Comparison of ENCODE assay signal across 28 cellular contexts in the genomic region with DNA sequence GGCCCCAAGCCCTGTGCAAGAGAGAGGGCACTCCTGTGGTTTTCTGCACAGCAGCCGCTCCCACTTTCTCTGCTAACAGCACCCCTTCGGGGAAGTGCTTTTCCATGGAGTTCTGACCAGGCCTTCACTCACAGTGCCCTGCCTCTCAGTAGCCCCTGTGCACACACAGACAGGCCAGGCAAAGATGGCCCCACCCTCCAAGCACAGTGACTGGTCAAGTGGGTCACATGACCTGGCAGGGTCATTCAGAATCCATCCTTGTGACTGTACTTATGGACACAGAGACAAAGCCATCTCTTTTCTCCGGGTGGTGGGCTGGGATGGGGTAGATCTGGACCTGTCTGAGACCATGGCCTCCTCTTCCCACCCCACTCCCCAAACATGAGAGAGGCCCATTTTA.
DNase-seq lines count a peak whose midpoint lies in the region; ATAC-seq and TF ChIP-seq lines count a peak whose summit lies in the region.
"Had no signal": no experiment of that assay in that cellular context is flagged by ENCODE, and none has a peak within 500 bp of the region (broad histone marks: within the 10 kb centered on the region; RNA-seq: fewer than 3 reads in every experiment).

No MANE protein-coding gene starts in this region.

- H3K27me3 Mint-ChIP-seq in WTC11 (ENCODE audit: low read depth): no peaks in the 10 kb centered on the region; the same call in 1 of the 2 replicates
- H3K27me3 Mint-ChIP-seq: progenitor cell of endocrine pancreas had no signal

- H3K9me3 Mint-ChIP-seq in WTC11: peaks cover 9% of the 10 kb centered on the region
- H3K9me3 Mint-ChIP-seq: activated CD4-positive, alpha-beta T cell treated with anti-CD3 and anti-CD28 coated beads, Interleukin-2, amount 10 ng/mL, durations not matched to agents 24 days and 14 days had no signal

- no peak overlapping the region for H3K4me2 ChIP-seq in SK-N-SH
- H3K4me2 ChIP-seq in smooth muscle cell: no peak overlapping the region

- no peak overlapping the region for H2AFZ ChIP-seq in SK-N-SH (ENCODE audit: low read depth)
- no peak overlapping the region for H2AFZ ChIP-seq in smooth muscle cell (ENCODE audit: low read depth)

- H3K4me1 ChIP-seq in SK-N-SH (ENCODE audit: control insufficient read depth in 1 of 2, insufficient read depth in 2 of 2, low read depth in 1 of 2, low read length in 1 of 2) (peaks cover 0 to 50% of the 10 kb centered on the region in 2 experiments; a peak in 1 of 4 replicates), smooth muscle cell (ENCODE audit: low read depth) (no peaks in the 10 kb centered on the region)
- H3K4me1 ChIP-seq: uterus had no signal

- H3K4me3 ChIP-seq in SK-N-SH (ENCODE audit: low read depth in 2 of 2, low read length in 1 of 2) (no peak overlapping the region), smooth muscle cell (no peak overlapping the region)
- H3K4me3 ChIP-seq: gastrocnemius medialis, uterus had no signal

- H3K79me2 ChIP-seq in SK-N-SH (ENCODE audit: insufficient read depth) (no peaks in the 10 kb centered on the region), smooth muscle cell (ENCODE audit: low read depth) (no peaks in the 10 kb centered on the region)

- no peak for DNase-seq in SK-N-SH
- no peak for DNase-seq in WTC11 (ENCODE audit: low spot score)
- DNase-seq in medulla oblongata (ENCODE audit: extremely low spot score): peak; percentile 31
- DNase-seq in NOMO-1 treated with dmso at 0.1 percent for 144 hours (lab: John Stamatoyannopoulos, UW; ENCODE audit: unreplicated experiment): no peak
- no peak for DNase-seq in activated CD4-positive, alpha-beta T cell treated with anti-CD3 and anti-CD28 coated beads, Interleukin-2, amount 50 U/mL, for 1 hour
- no peak for DNase-seq in cerebellum (ENCODE audit: low spot score)
- DNase-seq in smooth muscle cell (lab: John Stamatoyannopoulos, UW; ENCODE audit: unreplicated experiment): no peak
- DNase-seq: activated CD4-positive, alpha-beta T cell treated with anti-CD3 and anti-CD28 coated beads, Interleukin-2, amount 10 ng/mL, durations not matched to agents 24 days and 14 days; activated naive CD4-positive, alpha-beta T cell treated with anti-CD3 and anti-CD28 coated beads for 36 hours; brain microvascular endothelial cell; CD4-positive, CD25-positive, alpha-beta regulatory T cell; gastrocnemius medialis; H7; hippocampal formation; left cardiac atrium; NCI-H1105 treated with DMSO at 0.1 percent for 48 hours; NCI-H345; RPMI8226; stimulated activated CD4-positive, alpha-beta T cell treated with anti-CD3 and anti-CD28 coated beads, Interleukin-15, amount 100 ng/mL, for 24 hours; stimulated activated naive CD4-positive, alpha-beta T cell; uterus; WERI-Rb-1 had no signal

- H3K36me3 ChIP-seq in SK-N-SH (replicated peaks in 1 of 2; ENCODE audit: control insufficient read depth in 1 of 2, insufficient read depth in 2 of 2, low read length in 1 of 2) (no peaks in the 10 kb centered on the region), smooth muscle cell (ENCODE audit: low read depth) (no peaks in the 10 kb centered on the region)
- H3K36me3 ChIP-seq: brain microvascular endothelial cell, gastrocnemius medialis, neutrophil, uterus had no signal

- CTCF ChIA-PET in SK-N-SH (lab: Yijun Ruan, JAX): interaction anchor here (1.2 to 5.8 kb wide), 4 partner anchors 90 to 163 kb away, joined by 4 to 55 read pairs (median 17); no protein-coding TSS in a partner anchor
- CTCF ChIA-PET in WTC11 (lab: Charles Lee): interaction anchor here (3.2 kb wide), 1 partner anchor 91 kb away, joined by 33 read pairs; no protein-coding TSS in a partner anchor

- peaks cover 24% of the 10 kb centered on the region for H3K4me1 Mint-ChIP-seq in WTC11
- H3K4me1 Mint-ChIP-seq: activated CD4-positive, alpha-beta T cell treated with anti-CD3 and anti-CD28 coated beads, Interleukin-2, amount 10 ng/mL, durations not matched to agents 24 days and 14 days; CD4-positive, CD25-positive, alpha-beta regulatory T cell; memory B cell had no signal

- H3K36me3 Mint-ChIP-seq in WTC11: 0 out of 2 replicates have a peak, but pooled peaks cover 2% of the 10 kb centered on the region
- H3K36me3 Mint-ChIP-seq: CD4-positive, CD25-positive, alpha-beta regulatory T cell had no signal

- H3K9me3 ChIP-seq in SK-N-SH: no peaks in the 10 kb centered on the region
- H3K9me3 ChIP-seq in smooth muscle cell (replicated peaks; ENCODE audit: low read depth): no peaks in the 10 kb centered on the region
- H3K9me3 ChIP-seq: gastrocnemius medialis, neutrophil, uterus had no signal

- ATAC-seq in SK-N-SH treated with all-trans-retinoic acid at 6 μM for 48 hours: no peak
- no peak for ATAC-seq in WTC11
- ATAC-seq: gastrocnemius medialis, sciatic nerve had no signal

- H3K9ac ChIP-seq in SK-N-SH (no peak overlapping the region), smooth muscle cell (ENCODE audit: low read depth) (no peak overlapping the region)

- H3F3A ChIP-seq in SK-N-SH (replicated peaks; ENCODE audit: insufficient read depth): no peaks in the 10 kb centered on the region
- H3F3A ChIP-seq in smooth muscle cell (ENCODE audit: low read depth): no peaks in the 10 kb centered on the region

- no peak overlapping the region for H3K4me3 Mint-ChIP-seq in WTC11
- H3K4me3 Mint-ChIP-seq: activated CD4-positive, alpha-beta T cell treated with anti-CD3 and anti-CD28 coated beads, Interleukin-2, amount 10 ng/mL, durations not matched to agents 24 days and 14 days; activated naive CD4-positive, alpha-beta T cell treated with anti-CD3 and anti-CD28 coated beads for 36 hours; CD4-positive, CD25-positive, alpha-beta regulatory T cell; memory B cell had no signal

- H3K27me3 ChIP-seq in SK-N-SH (ENCODE audit: insufficient read depth) (no peaks in the 10 kb centered on the region), smooth muscle cell (ENCODE audit: low read depth) (no peaks in the 10 kb centered on the region)
- H3K27me3 ChIP-seq: gastrocnemius medialis, uterus had no signal

- 73% methylated on average over 2 of the region's 3 CpGs for WGBS in SK-N-SH (ENCODE audit: low lambda C conversion rate)
- WGBS in smooth muscle cell (ENCODE audit: low lambda C conversion rate): 94% methylated on average over 3 of the region's 3 CpGs

- no peak for TF ChIP-seq RAD21 in SK-N-SH (IDR thresholded peaks at IDR 0.05; ENCODE audit: low read length)

- no peak for TF ChIP-seq EP300 in SK-N-SH (IDR thresholded peaks at IDR 0.05; ENCODE audit: borderline replicate concordance in 1 of 2, low read depth in 1 of 2, low read length in 1 of 2)

- POLR2A ChIA-PET in SK-N-SH (lab: Yijun Ruan, JAX): no interaction called here
- POLR2A ChIA-PET in WTC11 (lab: Charles Lee): no interaction called here

- H3K9me2 ChIP-seq in SK-N-SH: no peaks in the 10 kb centered on the region

- H3K27ac ChIP-seq in SK-N-SH (ENCODE audit: low read depth in 2 of 2, low read length in 1 of 2): no peak overlapping the region
- H3K27ac ChIP-seq in smooth muscle cell (ENCODE audit: low read depth): no peak overlapping the region
- H3K27ac ChIP-seq: 22Rv1, brain microvascular endothelial cell, gastrocnemius medialis, neutrophil, uterus, WERI-Rb-1 had no signal

- H4K20me1 ChIP-seq in SK-N-SH (ENCODE audit: insufficient read depth) (no peaks in the 10 kb centered on the region), smooth muscle cell (ENCODE audit: low read depth) (no peaks in the 10 kb centered on the region)

- TF ChIP-seq CTCF in SK-N-SH (IDR thresholded peaks at IDR 0.05) (no peak), WTC11 (IDR thresholded peaks at IDR 0.05) (no peak), smooth muscle cell (IDR thresholded peaks at IDR 0.05; ENCODE audit: borderline replicate concordance, insufficient read depth, poor library complexity, severe bottlenecking) (no peak)

- H3K27ac Mint-ChIP-seq in WTC11: no peak overlapping the region
- H3K27ac Mint-ChIP-seq: activated CD4-positive, alpha-beta T cell treated with anti-CD3 and anti-CD28 coated beads, Interleukin-2, amount 10 ng/mL, durations not matched to agents 24 days and 14 days; activated naive CD4-positive, alpha-beta T cell treated with anti-CD3 and anti-CD28 coated beads for 36 hours; CD4-positive, CD25-positive, alpha-beta regulatory T cell; memory B cell; progenitor cell of endocrine pancreas had no signal

TF ChIP-seq in SK-N-SH, 30 proteins besides CTCF, POLR2A, EP300 and RAD21 (continues in another document):
- TF ChIP-seq, protein P1, sequence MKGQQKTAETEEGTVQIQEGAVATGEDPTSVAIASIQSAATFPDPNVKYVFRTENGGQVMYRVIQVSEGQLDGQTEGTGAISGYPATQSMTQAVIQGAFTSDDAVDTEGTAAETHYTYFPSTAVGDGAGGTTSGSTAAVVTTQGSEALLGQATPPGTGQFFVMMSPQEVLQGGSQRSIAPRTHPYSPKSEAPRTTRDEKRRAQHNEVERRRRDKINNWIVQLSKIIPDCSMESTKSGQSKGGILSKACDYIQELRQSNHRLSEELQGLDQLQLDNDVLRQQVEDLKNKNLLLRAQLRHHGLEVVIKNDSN (IDR thresholded peaks at IDR 0.05; ENCODE audit: borderline replicate concordance, low read depth): peak; percentile 53; the same call in 1 of the 2 replicates
- TF ChIP-seq MXI1 (IDR thresholded peaks at IDR 0.05; ENCODE audit: low read depth, low read length): no peak
- TF ChIP-seq CHD2 (IDR thresholded peaks at IDR 0.05; ENCODE audit: low read length, partially characterized antibody): no peak

TF ChIP-seq in WTC11, 78 proteins besides CTCF, POLR2A, EP300 and RAD21:
- TF ChIP-seq, protein P2, sequence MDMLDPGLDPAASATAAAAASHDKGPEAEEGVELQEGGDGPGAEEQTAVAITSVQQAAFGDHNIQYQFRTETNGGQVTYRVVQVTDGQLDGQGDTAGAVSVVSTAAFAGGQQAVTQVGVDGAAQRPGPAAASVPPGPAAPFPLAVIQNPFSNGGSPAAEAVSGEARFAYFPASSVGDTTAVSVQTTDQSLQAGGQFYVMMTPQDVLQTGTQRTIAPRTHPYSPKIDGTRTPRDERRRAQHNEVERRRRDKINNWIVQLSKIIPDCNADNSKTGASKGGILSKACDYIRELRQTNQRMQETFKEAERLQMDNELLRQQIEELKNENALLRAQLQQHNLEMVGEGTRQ (CRISPR knock-in tag; IDR thresholded peaks at IDR 0.05): peak; percentile 72
- TF ChIP-seq, protein P3, sequence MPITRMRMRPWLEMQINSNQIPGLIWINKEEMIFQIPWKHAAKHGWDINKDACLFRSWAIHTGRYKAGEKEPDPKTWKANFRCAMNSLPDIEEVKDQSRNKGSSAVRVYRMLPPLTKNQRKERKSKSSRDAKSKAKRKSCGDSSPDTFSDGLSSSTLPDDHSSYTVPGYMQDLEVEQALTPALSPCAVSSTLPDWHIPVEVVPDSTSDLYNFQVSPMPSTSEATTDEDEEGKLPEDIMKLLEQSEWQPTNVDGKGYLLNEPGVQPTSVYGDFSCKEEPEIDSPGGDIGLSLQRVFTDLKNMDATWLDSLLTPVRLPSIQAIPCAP (CRISPR knock-in tag; IDR thresholded peaks at IDR 0.05): no peak
- TF ChIP-seq, protein P1 (CRISPR knock-in tag; IDR thresholded peaks at IDR 0.05): peak; percentile 65
